Comparison of ENCODE assay signal across 8 cellular contexts in the genomic region with DNA sequence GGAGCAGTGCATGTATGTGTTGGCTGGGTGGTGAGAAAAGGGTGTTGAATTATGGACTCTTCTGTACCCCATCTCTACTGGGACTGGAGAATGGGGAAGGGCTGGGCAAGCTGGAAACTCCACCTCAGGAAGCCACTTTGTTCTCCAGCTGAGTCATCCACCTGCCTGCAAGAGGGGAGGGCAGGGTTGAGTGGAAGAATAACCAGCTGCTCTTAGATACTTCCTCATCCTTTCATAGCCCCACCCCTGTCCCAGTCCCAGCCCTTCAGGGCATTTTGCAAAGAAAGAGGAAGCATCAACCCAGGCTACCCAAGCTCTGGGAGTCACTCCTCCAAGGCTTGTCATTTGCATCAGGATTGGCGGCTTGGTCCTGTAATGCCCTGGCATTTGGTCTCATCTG. TPM values are rescaled to one million over a fixed set of nuclear protein-coding genes. Genes with fewer than 3 reads are reported as not detected.
A peak's percentile ranks its signal among the peaks of the same experiment; 100 is the strongest.
DNase-seq lines count a peak whose midpoint lies in the region; ATAC-seq lines count a peak whose summit lies in the region.

No MANE protein-coding gene starts in this region.

- H2AK5ac ChIP-seq in trophoblast cell (ENCODE audit: low read length), result no peak overlapping the region

- H3K4ac ChIP-seq in trophoblast cell (ENCODE audit: low read depth, low read length), result peak overlapping the region; percentile 6

- peaks cover 14% of the 10 kb centered on the region for H3K4me1 Mint-ChIP-seq in activated naive CD4-positive, alpha-beta T cell treated with anti-CD3 and anti-CD28 coated beads for 36 hours (ENCODE audit: low read depth)

- no peak overlapping the region for H2BK120ac ChIP-seq in trophoblast cell (ENCODE audit: insufficient read depth, low read length, poor library complexity)

- peak overlapping the region; percentile 58 for H4K91ac ChIP-seq in trophoblast cell (ENCODE audit: low read depth, low read length)

- H2AFZ ChIP-seq in trophoblast cell (ENCODE audit: insufficient read depth, low read length, poor library complexity), result no peak overlapping the region

- H3K4me2 ChIP-seq in trophoblast cell (ENCODE audit: low read length), result no peak overlapping the region

- H3K4me3 Mint-ChIP-seq in activated naive CD4-positive, alpha-beta T cell treated with anti-CD3 and anti-CD28 coated beads for 36 hours, result no peak overlapping the region

- no peak overlapping the region for H3K18ac ChIP-seq in trophoblast cell (ENCODE audit: low read length)

- no peaks in the 10 kb centered on the region for H3K79me2 ChIP-seq in trophoblast cell (ENCODE audit: control insufficient read depth, insufficient read depth, low read length, poor library complexity)

- no peaks in the 10 kb centered on the region for H3K9me3 Mint-ChIP-seq in activated naive CD4-positive, alpha-beta T cell treated with anti-CD3 and anti-CD28 coated beads for 36 hours

- H3K27ac Mint-ChIP-seq in activated naive CD4-positive, alpha-beta T cell treated with anti-CD3 and anti-CD28 coated beads for 36 hours, result no peak overlapping the region

- H3K4me1 ChIP-seq in trophoblast cell (ENCODE audit: control insufficient read depth in 1 of 2, insufficient read depth in 2 of 2, low read length in 2 of 2), result peaks cover 16 to 28% of the 10 kb centered on the region in 2 experiments

- H3K14ac ChIP-seq in trophoblast cell (ENCODE audit: low read length), result no peak overlapping the region

- peaks cover 0 to 23% of the 10 kb centered on the region in 2 experiments for H3K36me3 ChIP-seq in trophoblast cell (ENCODE audit: control insufficient read depth in 1 of 2, insufficient read depth in 2 of 2, low read length in 2 of 2)

- H3K36me3 Mint-ChIP-seq in activated naive CD4-positive, alpha-beta T cell treated with anti-CD3 and anti-CD28 coated beads for 36 hours (ENCODE audit: low read depth), result peaks cover 6% of the 10 kb centered on the region

- intact Hi-C loops in activated naive CD4-positive, alpha-beta T cell treated with anti-CD3 and anti-CD28 coated beads for 36 hours (cut with micrococcal nuclease), result no loop called here

- H3K27me3 Mint-ChIP-seq in activated naive CD4-positive, alpha-beta T cell treated with anti-CD3 and anti-CD28 coated beads for 36 hours (ENCODE audit: low read depth), result no peaks in the 10 kb centered on the region

- no peak overlapping the region for H4K12ac ChIP-seq in trophoblast cell (ENCODE audit: low read depth, low read length)

- H2BK5ac ChIP-seq in trophoblast cell (ENCODE audit: low read depth, low read length, poor library complexity), result no peak overlapping the region

- no peaks in the 10 kb centered on the region for H3K27me3 ChIP-seq in trophoblast cell (ENCODE audit: insufficient read depth, low read length)

- H3K27ac ChIP-seq in epithelial cell of prostate (peak overlapping the region; percentile 86), trophoblast cell (ENCODE audit: low read depth, low read length) (peak overlapping the region; percentile 50)

- no peak overlapping the region for H2BK12ac ChIP-seq in trophoblast cell (ENCODE audit: low read length)

- H3K9me3 ChIP-seq in trophoblast cell (ENCODE audit: insufficient read depth, low read depth, low read length), result no peaks in the 10 kb centered on the region

- WGBS in trophoblast cell (ENCODE audit: extremely low coverage, insufficient coverage, insufficient read length), result no CpG with 5 or more reads among the region's 1 CpG

- H3K23ac ChIP-seq in trophoblast cell (ENCODE audit: low read length), result no peak overlapping the region

- H3K4me3 ChIP-seq in trophoblast cell (ENCODE audit: low read depth, low read length), result no peak overlapping the region

- peak; percentile 54 for DNase-seq in activated naive CD4-positive, alpha-beta T cell treated with anti-CD3 and anti-CD28 coated beads for 36 hours
- no peak for DNase-seq in activated naive CD4-positive, alpha-beta T cell treated with anti-CD3 and anti-CD28 coated beads, Interleukin-2, amount 50 U/mL, for 16 hours
- DNase-seq in NCI-H510A treated with DMSO at 0.1 percent for 48 hours (lab: John Stamatoyannopoulos, UW) (peak; percentile 55), epithelial cell of prostate (ENCODE audit: low read depth, low spot score) (peak; percentile 94), trophoblast cell (peak; percentile 93 to 95), NCI-H2227 treated with DMSO at 0.1 percent for 48 hours (lab: John Stamatoyannopoulos, UW) (no peak)
- no peak for DNase-seq in activated CD4-positive, alpha-beta T cell treated with anti-CD3 and anti-CD28 coated beads, Interleukin-2, amount 50 U/mL, for 4 hours

- CTCF ChIA-PET in activated naive CD4-positive, alpha-beta T cell treated with anti-CD3 and anti-CD28 coated beads for 36 hours (lab: Charles Lee), result interaction anchor here (0.6 to 1.0 kb wide), 2 partner anchors 45 to 294 kb away, joined by 3 to 4 read pairs; no protein-coding TSS in a partner anchor

- peak; percentile 66 for ATAC-seq in HG02763 (IDR thresholded peaks at IDR 0.05; ENCODE audit: unreplicated experiment)

- H3K79me1 ChIP-seq in trophoblast cell (ENCODE audit: low read length), result peaks cover 7% of the 10 kb centered on the region

- H3K9ac ChIP-seq in trophoblast cell (ENCODE audit: low read length), result no peak overlapping the region

- H4K8ac ChIP-seq in trophoblast cell (ENCODE audit: low read depth, low read length), result no peak overlapping the region

RNA-seq across cellular contexts. Expression of a gene that starts 33.1 kb away (rescaled TPM):
- 100 to 1,000 TPM; 151 to 157 TPM for total RNA-seq in activated naive CD4-positive, alpha-beta T cell treated with anti-CD3 and anti-CD28 coated beads for 36 hours
- 679 and 691 TPM in 2 replicates for polyA plus RNA-seq in trophoblast cell (2013)

Comparison
In these comparisons a context has a peak if more than half of its experiments do, and no peak if none do; other contexts are left out.
1. DNase-seq: peak in activated naive CD4-positive, alpha-beta T cell treated with anti-CD3 and anti-CD28 coated beads for 36 hours (single experiment), NCI-H510A treated with DMSO at 0.1 percent for 48 hours (single experiment), epithelial cell of prostate (single experiment) and trophoblast cell (2 of 2); none in activated naive CD4-positive, alpha-beta T cell treated with anti-CD3 and anti-CD28 coated beads, Interleukin-2, amount 50 U/mL, for 16 hours (single experiment), NCI-H2227 treated with DMSO at 0.1 percent for 48 hours (single experiment) and activated CD4-positive, alpha-beta T cell treated with anti-CD3 and anti-CD28 coated beads, Interleukin-2, amount 50 U/mL, for 4 hours (0 of 2).